1 cellular context compared by ENCODE assay signal in the genomic region with DNA sequence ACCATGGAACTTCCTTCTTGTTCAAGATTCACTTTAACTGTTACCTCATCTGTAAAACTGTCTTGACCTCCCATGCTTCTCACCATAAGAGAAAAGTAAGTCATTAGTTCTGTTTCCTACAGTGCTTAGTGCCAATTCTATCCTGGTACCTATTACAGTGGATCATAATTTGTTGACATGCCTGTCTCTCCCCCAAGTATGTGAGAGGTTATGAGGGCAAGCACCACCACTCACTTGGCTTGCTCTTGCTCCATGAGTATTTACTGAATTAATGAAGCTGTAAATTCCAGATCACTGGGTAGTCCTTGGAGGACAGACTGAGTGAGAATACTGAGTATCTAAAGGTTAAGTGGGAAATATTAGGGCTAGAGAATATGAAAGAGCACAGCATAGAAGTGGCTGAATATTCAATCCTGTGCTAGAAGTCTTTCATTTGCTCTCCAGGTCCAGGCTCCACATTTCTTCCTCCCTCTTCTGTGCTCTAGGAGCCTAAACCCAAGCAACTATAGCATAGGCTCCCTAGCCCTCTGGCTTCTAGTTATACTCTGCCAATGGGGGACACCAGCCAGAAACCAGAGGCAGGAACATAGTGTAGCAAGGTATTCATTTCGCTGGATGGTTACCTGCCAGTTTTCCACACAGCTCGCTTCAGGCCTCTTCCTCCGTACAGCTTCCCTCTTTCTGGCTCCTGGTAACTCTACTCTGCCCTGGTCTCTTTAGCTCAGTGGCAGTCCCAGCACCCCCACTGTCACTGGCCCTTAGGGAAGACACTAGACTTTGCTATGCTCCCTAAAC.
TF ChIP-seq lines count a peak whose summit lies in the region.

No MANE protein-coding gene starts in this region.

TF ChIP-seq in IMR-90, 13 proteins besides CTCF, POLR2A, EP300 and RAD21:
- TF ChIP-seq CHD1 (IDR thresholded peaks at IDR 0.05; ENCODE audit: low read depth, low read length) (no peak), NFE2L2 (IDR thresholded peaks at IDR 0.05; ENCODE audit: low read depth, low read length) (no peak), RFX5 (IDR thresholded peaks at IDR 0.05; ENCODE audit: low read depth, low read length) (no peak), MAFK (IDR thresholded peaks at IDR 0.05; ENCODE audit: low read depth, low read length) (no peak), BHLHE40 (IDR thresholded peaks at IDR 0.05; ENCODE audit: low read depth, low read length) (no peak), FOS (IDR thresholded peaks at IDR 0.05; ENCODE audit: low read depth, low read length) (no peak), MAZ (IDR thresholded peaks at IDR 0.05; ENCODE audit: borderline replicate concordance, low read depth, low read length) (no peak), CEBPB (IDR thresholded peaks at IDR 0.05; ENCODE audit: low read depth, low read length) (no peak), RCOR1 (IDR thresholded peaks at IDR 0.05; ENCODE audit: insufficient replicate concordance, low read length) (no peak), SMC3 (IDR thresholded peaks at IDR 0.05; ENCODE audit: low read depth, low read length) (no peak), MXI1 (IDR thresholded peaks at IDR 0.05; ENCODE audit: borderline replicate concordance, low read depth, low read length) (no peak)
- TF ChIP-seq, protein P1, sequence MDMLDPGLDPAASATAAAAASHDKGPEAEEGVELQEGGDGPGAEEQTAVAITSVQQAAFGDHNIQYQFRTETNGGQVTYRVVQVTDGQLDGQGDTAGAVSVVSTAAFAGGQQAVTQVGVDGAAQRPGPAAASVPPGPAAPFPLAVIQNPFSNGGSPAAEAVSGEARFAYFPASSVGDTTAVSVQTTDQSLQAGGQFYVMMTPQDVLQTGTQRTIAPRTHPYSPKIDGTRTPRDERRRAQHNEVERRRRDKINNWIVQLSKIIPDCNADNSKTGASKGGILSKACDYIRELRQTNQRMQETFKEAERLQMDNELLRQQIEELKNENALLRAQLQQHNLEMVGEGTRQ (IDR thresholded peaks at IDR 0.05; ENCODE audit: low read depth, low read length) = no peak
- TF ChIP-seq, protein P2, sequence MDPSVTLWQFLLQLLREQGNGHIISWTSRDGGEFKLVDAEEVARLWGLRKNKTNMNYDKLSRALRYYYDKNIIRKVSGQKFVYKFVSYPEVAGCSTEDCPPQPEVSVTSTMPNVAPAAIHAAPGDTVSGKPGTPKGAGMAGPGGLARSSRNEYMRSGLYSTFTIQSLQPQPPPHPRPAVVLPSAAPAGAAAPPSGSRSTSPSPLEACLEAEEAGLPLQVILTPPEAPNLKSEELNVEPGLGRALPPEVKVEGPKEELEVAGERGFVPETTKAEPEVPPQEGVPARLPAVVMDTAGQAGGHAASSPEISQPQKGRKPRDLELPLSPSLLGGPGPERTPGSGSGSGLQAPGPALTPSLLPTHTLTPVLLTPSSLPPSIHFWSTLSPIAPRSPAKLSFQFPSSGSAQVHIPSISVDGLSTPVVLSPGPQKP (IDR thresholded peaks at IDR 0.05; ENCODE audit: borderline replicate concordance, low read depth, low read length) = no peak
TF ChIP-seq in IMR-90: peak in this region for 0.
